1 cellular context compared by ENCODE assay signal in genomic region chr10:63671317-63671937, GRCh38.
TF ChIP-seq lines count a peak whose summit lies in the region.

No MANE protein-coding gene starts in this region.

TF ChIP-seq in HepG2, 621 proteins besides CTCF, POLR2A, EP300 and RAD21 (continued from another document):
- no peak for TF ChIP-seq ZNF800 (CRISPR knock-in tag; IDR thresholded peaks at IDR 0.05)
- TF ChIP-seq ZNF75D (CRISPR knock-in tag; IDR thresholded peaks at IDR 0.05; ENCODE audit: borderline replicate concordance) = no peak
- no peak for TF ChIP-seq MTA3 (CRISPR knock-in tag; IDR thresholded peaks at IDR 0.05)
- TF ChIP-seq KLF16 (CRISPR knock-in tag; IDR thresholded peaks at IDR 0.05) = no peak
TF ChIP-seq in HepG2: peak in this region for 0.
